25 cellular contexts compared by ENCODE assay signal in the genomic region with DNA sequence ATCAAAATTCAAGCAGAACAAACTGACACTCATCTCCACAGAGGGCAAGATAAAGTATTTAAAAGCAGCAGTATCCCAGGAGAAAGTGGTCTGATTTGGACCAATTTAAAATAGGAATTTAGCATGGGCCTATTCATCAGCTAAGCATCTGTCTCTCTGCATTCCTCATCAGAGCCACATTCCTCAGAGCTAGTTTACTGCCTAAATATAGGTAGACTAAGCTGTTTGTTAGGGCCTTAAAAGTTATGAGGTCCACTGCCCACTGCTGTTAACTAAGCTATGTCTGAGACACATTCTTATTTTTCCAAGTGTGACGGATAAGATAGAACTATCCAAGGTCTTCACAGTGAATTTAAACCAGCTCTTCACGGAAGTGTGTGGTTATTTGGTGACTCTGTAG. TPM values are rescaled to one million over a fixed set of nuclear protein-coding genes. Genes with fewer than 3 reads are reported as not detected.
DNase-seq lines count a peak whose midpoint lies in the region; ATAC-seq and TF ChIP-seq lines count a peak whose summit lies in the region.
"Had no signal": no experiment of that assay in that cellular context is flagged by ENCODE, and none has a peak within 500 bp of the region (broad histone marks: within the 10 kb centered on the region; RNA-seq: fewer than 3 reads in every experiment).

No MANE protein-coding gene starts in this region.

- DNase-seq in A172 (ENCODE audit: low spot score) = peak; percentile 55
- DNase-seq in GM04503 (ENCODE audit: low read depth) = peak; percentile 23
- peak; percentile 6 for DNase-seq in astrocyte of the spinal cord (ENCODE audit: low read depth, low spot score)
- DNase-seq in myocyte (ENCODE audit: low read depth) = peak; percentile 68
- no peak for DNase-seq in epidermal melanocyte (ENCODE audit: insufficient read length, low spot score)
- DNase-seq in activated CD4-positive, alpha-beta T cell treated with anti-CD3 and anti-CD28 coated beads, Interleukin-2, amount 50 U/mL, for 48 hours = no peak
- no peak for DNase-seq in natural killer cell treated with Interleukin-12 subunit alpha and Interleukin-12 subunit beta and Interleukin-15 and Interleukin-18, amount 100 ng/mL, for 72 hours (ENCODE audit: low spot score)
- DNase-seq in NCI-H187 (lab: John Stamatoyannopoulos, UW) = no peak
- DNase-seq: 8988T; activated CD4-positive, alpha-beta T cell treated with anti-CD3 and anti-CD28 coated beads, Interleukin-2, amount 50 U/mL, for 4 hours; activated naive CD8-positive, alpha-beta T cell treated with anti-CD3 and anti-CD28 coated beads for 36 hours; effector CD4-positive, alpha-beta T cell; esophagus squamous epithelium; KG1; left ventricle myocardium inferior; NCI-H1694 treated with DMSO at 0.1 percent for 48 hours; NCI-H69; posterior cingulate gyrus; stimulated activated CD4-positive, alpha-beta T cell treated with anti-CD3 and anti-CD28 coated beads, Interleukin-2, amount 100 ng/mL, for 48 hours; stimulated activated naive B cell treated with anti-CD40 and anti-IgM and Interleukin-4, amounts not matched to agents 10 μg/mL and 1 μg/mL and 100 μg/mL, for 72 hours; T-helper 9 cell had no signal

- TF ChIP-seq CTCF in astrocyte of the spinal cord (IDR thresholded peaks at IDR 0.05; ENCODE audit: low read depth, low read length) = no peak

- H3K4me1 Mint-ChIP-seq in natural killer cell treated with Interleukin-12 subunit alpha and Interleukin-12 subunit beta and Interleukin-15 and Interleukin-18, amount 100 ng/mL, for 72 hours (ENCODE audit: low read depth in 2 of 2) = no peaks in the 10 kb centered on the region
- H3K4me1 Mint-ChIP-seq: activated naive CD8-positive, alpha-beta T cell treated with anti-CD3 and anti-CD28 coated beads for 36 hours; brain; WTC11 had no signal

- no peak overlapping the region for H3K4me3 Mint-ChIP-seq in natural killer cell treated with Interleukin-12 subunit alpha and Interleukin-12 subunit beta and Interleukin-15 and Interleukin-18, amount 100 ng/mL, for 72 hours
- H3K4me3 Mint-ChIP-seq: activated naive CD8-positive, alpha-beta T cell treated with anti-CD3 and anti-CD28 coated beads for 36 hours; brain; stimulated activated naive B cell treated with anti-CD40 and anti-IgM and Interleukin-4, amounts not matched to agents 10 μg/mL and 1 μg/mL and 100 μg/mL, for 72 hours; WTC11 had no signal

- H3K36me3 Mint-ChIP-seq in natural killer cell treated with Interleukin-12 subunit alpha and Interleukin-12 subunit beta and Interleukin-15 and Interleukin-18, amount 100 ng/mL, for 72 hours = no peaks in the 10 kb centered on the region
- H3K36me3 Mint-ChIP-seq: activated naive CD8-positive, alpha-beta T cell treated with anti-CD3 and anti-CD28 coated beads for 36 hours; brain; WTC11 had no signal

- in situ Hi-C loops in astrocyte of the spinal cord (cut with HindIII; ENCODE audit: low sequenced_read_pairs) = no loop called here

- H3K27ac Mint-ChIP-seq in natural killer cell treated with Interleukin-12 subunit alpha and Interleukin-12 subunit beta and Interleukin-15 and Interleukin-18, amount 100 ng/mL, for 72 hours = no peak overlapping the region
- H3K27ac Mint-ChIP-seq: activated naive CD8-positive, alpha-beta T cell treated with anti-CD3 and anti-CD28 coated beads for 36 hours; brain; stimulated activated naive B cell treated with anti-CD40 and anti-IgM and Interleukin-4, amounts not matched to agents 10 μg/mL and 1 μg/mL and 100 μg/mL, for 72 hours; WTC11 had no signal

- H3K4me3 ChIP-seq in astrocyte of the spinal cord (ENCODE audit: low read depth, low read length) = no peak overlapping the region
- H3K4me3 ChIP-seq: esophagus squamous epithelium, left ventricle myocardium inferior, skin epidermis, thoracic aorta had no signal

- H3K9me3 Mint-ChIP-seq in natural killer cell treated with Interleukin-12 subunit alpha and Interleukin-12 subunit beta and Interleukin-15 and Interleukin-18, amount 100 ng/mL, for 72 hours = peaks cover 6% of the 10 kb centered on the region
- H3K9me3 Mint-ChIP-seq: activated naive CD8-positive, alpha-beta T cell treated with anti-CD3 and anti-CD28 coated beads for 36 hours; brain had no signal

- no peak for ATAC-seq in natural killer cell treated with Interleukin-12 subunit alpha and Interleukin-12 subunit beta and Interleukin-15 and Interleukin-18, amount 100 ng/mL, for 72 hours
- ATAC-seq: stimulated activated naive B cell treated with anti-CD40 and anti-IgM and Interleukin-4, amounts not matched to agents 10 μg/mL and 1 μg/mL and 100 μg/mL, for 72 hours; WTC11 had no signal

- H3K27me3 Mint-ChIP-seq in natural killer cell treated with Interleukin-12 subunit alpha and Interleukin-12 subunit beta and Interleukin-15 and Interleukin-18, amount 100 ng/mL, for 72 hours = peaks cover 0 to 3% of the 10 kb centered on the region in 2 donors
- H3K27me3 Mint-ChIP-seq: activated naive CD8-positive, alpha-beta T cell treated with anti-CD3 and anti-CD28 coated beads for 36 hours; stimulated activated naive B cell treated with anti-CD40 and anti-IgM and Interleukin-4, amounts not matched to agents 10 μg/mL and 1 μg/mL and 100 μg/mL, for 72 hours had no signal

RNA-seq across cellular contexts. Expression of a gene that starts 17.6 kb away (rescaled TPM):
- not detected in 2 replicates for total RNA-seq in A172 (2014; rRNA removed; shearing (Covaris generic))
- total RNA-seq in myocyte = 1,133 and 1,145 TPM in 2 replicates
- polyA plus RNA-seq in myocyte (2012) = 101 TPM
- total RNA-seq in natural killer cell treated with Interleukin-12 subunit alpha and Interleukin-12 subunit beta and Interleukin-15 and Interleukin-18, amount 100 ng/mL, for 72 hours = 1 to 10 TPM in 1 of 2 donors, under 1 TPM in 1; 0.31 to 2.3 TPM

Comparison
In these comparisons a context has a peak if more than half of its experiments do, and no peak if none do; other contexts are left out.
1. DNase-seq: peak in A172 (single experiment), GM04503 (single experiment), astrocyte of the spinal cord (single experiment) and myocyte (single experiment); none in epidermal melanocyte (single experiment), activated CD4-positive, alpha-beta T cell treated with anti-CD3 and anti-CD28 coated beads, Interleukin-2, amount 50 U/mL, for 48 hours (0 of 2), natural killer cell treated with Interleukin-12 subunit alpha and Interleukin-12 subunit beta and Interleukin-15 and Interleukin-18, amount 100 ng/mL, for 72 hours (single experiment) and NCI-H187 (0 of 2).
2. RNA of a gene that starts 17.6 kb away (total RNA-seq): 1,133 to 1,145 TPM in myocyte; 0.31 to 2.3 TPM in natural killer cell treated with Interleukin-12 subunit alpha and Interleukin-12 subunit beta and Interleukin-15 and Interleukin-18, amount 100 ng/mL, for 72 hours and not detected in A172; every median in the first group is over 100 times any median in the second.